In the genomic region with DNA sequence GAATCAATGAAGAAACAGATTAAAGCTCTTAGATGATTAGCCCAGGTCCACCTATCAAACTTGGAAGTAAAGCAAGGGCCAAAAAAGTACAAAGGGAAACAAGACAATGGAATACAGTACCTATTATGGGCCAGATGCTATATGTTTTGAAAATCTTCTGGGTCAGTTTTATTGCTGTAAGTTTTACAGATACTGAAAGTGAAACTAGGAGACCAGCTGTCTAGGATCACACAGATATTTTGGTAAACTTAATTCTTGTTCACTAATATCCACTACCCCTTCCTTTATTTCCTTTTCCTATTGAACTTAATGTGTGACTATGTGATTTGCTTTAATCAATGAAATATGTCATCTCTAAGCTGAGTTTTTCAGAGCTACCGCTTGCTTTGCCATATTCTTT, we compare ENCODE assay signal across 25 cellular contexts.
DNase-seq lines count a peak whose midpoint lies in the region; ATAC-seq, FAIRE-seq and TF ChIP-seq lines count a peak whose summit lies in the region.
"Had no signal": no experiment of that assay in that cellular context is flagged by ENCODE, and none has a peak within 500 bp of the region (broad histone marks: within the 10 kb centered on the region; RNA-seq: fewer than 3 reads in every experiment).

No MANE protein-coding gene starts in this region.

- no peaks in the 10 kb centered on the region for H3K36me3 ChIP-seq in KMS-11 (ENCODE audit: insufficient read depth)
- no peaks in the 10 kb centered on the region for H3K36me3 ChIP-seq in endothelial cell of umbilical vein (ENCODE audit: control insufficient read depth in 2 of 2, extremely low read depth in 1 of 2, insufficient read depth in 2 of 2, low read length in 2 of 2)
- H3K36me3 ChIP-seq in urinary bladder (ENCODE audit: insufficient read depth), result no peaks in the 10 kb centered on the region
- H3K36me3 ChIP-seq: breast epithelium, esophagus squamous epithelium, neutrophil, spleen had no signal

- H3K4me1 Mint-ChIP-seq in CD4-positive, alpha-beta T cell (ENCODE audit: low read depth), result no peaks in the 10 kb centered on the region
- H3K4me1 Mint-ChIP-seq: activated CD4-positive, alpha-beta T cell treated with anti-CD3 and anti-CD28 coated beads, Interleukin-2, amount 10 ng/mL, durations not matched to agents 24 days and 14 days; activated naive CD8-positive, alpha-beta T cell treated with anti-CD3 and anti-CD28 coated beads, Interleukin-2, amount 10 ng/mL, durations not matched to agents 7 days and 5 days; activated T-helper 17 cell treated with anti-CD3 and anti-CD28 coated beads, Interleukin-2, amount 50 U/mL, for 72 hours had no signal

- peaks cover 7% of the 10 kb centered on the region for H3K9me3 Mint-ChIP-seq in CD4-positive, alpha-beta T cell
- H3K9me3 Mint-ChIP-seq: activated CD4-positive, alpha-beta T cell treated with anti-CD3 and anti-CD28 coated beads, Interleukin-2, amount 10 ng/mL, durations not matched to agents 24 days and 14 days; T-helper 1 cell treated with Interleukin-12 subunit alpha and Interleukin-12 subunit beta and Interleukin-4 antibody, amounts not matched to agents 30 μg/mL and 1 μg/mL, for 36 hours had no signal

- WGBS in urinary bladder, result 73% methylated on average over 1 of the region's 1 CpG

- H3K9ac ChIP-seq in KMS-11, result no peak overlapping the region
- no peak overlapping the region for H3K9ac ChIP-seq in endothelial cell of umbilical vein (replicated peaks; ENCODE audit: extremely low read depth, insufficient read depth, low read length)

- H3K27me3 Mint-ChIP-seq in CD4-positive, alpha-beta T cell, result no peaks in the 10 kb centered on the region
- H3K27me3 Mint-ChIP-seq: activated CD4-positive, alpha-beta T cell treated with anti-CD3 and anti-CD28 coated beads, Interleukin-2, amount 10 ng/mL, durations not matched to agents 24 days and 14 days; activated naive CD8-positive, alpha-beta T cell treated with anti-CD3 and anti-CD28 coated beads, Interleukin-2, amount 10 ng/mL, durations not matched to agents 7 days and 5 days; activated T-helper 17 cell treated with anti-CD3 and anti-CD28 coated beads, Interleukin-2, amount 50 U/mL, for 72 hours had no signal

- dilution Hi-C loops in endothelial cell of umbilical vein (cut with MboI; ENCODE audit: extremely low pct_ligation_motif_present, low sequenced_read_pairs), result no loop called here

- H4K20me1 ChIP-seq in KMS-11 (ENCODE audit: insufficient read depth), result no peaks in the 10 kb centered on the region
- no peaks in the 10 kb centered on the region for H4K20me1 ChIP-seq in endothelial cell of umbilical vein (replicated peaks; ENCODE audit: control insufficient read depth, extremely low read depth, insufficient read depth, low read length)

- H3K79me2 ChIP-seq in KMS-11 (ENCODE audit: insufficient read depth, low read depth), result no peaks in the 10 kb centered on the region
- H3K79me2 ChIP-seq in endothelial cell of umbilical vein (ENCODE audit: control insufficient read depth, insufficient read depth, low read length), result no peaks in the 10 kb centered on the region

- BruUV-seq in endothelial cell of umbilical vein (replicated peaks; lab: Mats Ljungman, UMichigan), result no TSS peak

- TF ChIP-seq CTCF in KMS-11 (conservative IDR thresholded peaks at IDR 0.05; ENCODE audit: low read depth, low read length) (no peak), endothelial cell of umbilical vein (IDR thresholded peaks at IDR 0.05; ENCODE audit: extremely low read depth in 1 of 2, insufficient read depth in 1 of 2, low read depth in 1 of 2, low read length in 2 of 2) (no peak)
- no peak for TF ChIP-seq CTCF in CD4-positive, alpha-beta T cell (IDR thresholded peaks at IDR 0.05)

- H3K4me3 ChIP-seq in KMS-11 (IDR thresholded peaks at IDR 0.05; ENCODE audit: insufficient read depth, low read depth, low read length) (no peak overlapping the region), endothelial cell of umbilical vein (replicated peaks in 1 of 3; ENCODE audit: insufficient read depth in 1 of 3, low read depth in 1 of 3, low read length in 3 of 3) (no peak overlapping the region), urinary bladder (ENCODE audit: low read depth, low read length) (no peak overlapping the region)
- H3K4me3 ChIP-seq: breast epithelium, esophagus squamous epithelium, K562, spleen had no signal

- no peaks in the 10 kb centered on the region for H3K36me3 Mint-ChIP-seq in CD4-positive, alpha-beta T cell (ENCODE audit: low read depth)
- H3K36me3 Mint-ChIP-seq: activated naive CD8-positive, alpha-beta T cell treated with anti-CD3 and anti-CD28 coated beads, Interleukin-2, amount 10 ng/mL, durations not matched to agents 7 days and 5 days; CD8-positive, alpha-beta T cell had no signal

- no peaks in the 10 kb centered on the region for H3K9me1 ChIP-seq in endothelial cell of umbilical vein (replicated peaks; ENCODE audit: control insufficient read depth, extremely low read depth, insufficient read depth, low read length)

- no peak overlapping the region for H3K27ac Mint-ChIP-seq in CD4-positive, alpha-beta T cell
- H3K27ac Mint-ChIP-seq: activated CD4-positive, alpha-beta T cell treated with anti-CD3 and anti-CD28 coated beads, Interleukin-2, amount 10 ng/mL, durations not matched to agents 24 days and 14 days; activated naive CD8-positive, alpha-beta T cell treated with anti-CD3 and anti-CD28 coated beads, Interleukin-2, amount 10 ng/mL, durations not matched to agents 7 days and 5 days; activated T-helper 17 cell treated with anti-CD3 and anti-CD28 coated beads, Interleukin-2, amount 50 U/mL, for 72 hours; CD8-positive, alpha-beta T cell; T-helper 1 cell treated with Interleukin-12 subunit alpha and Interleukin-12 subunit beta and Interleukin-4 antibody, amounts not matched to agents 30 μg/mL and 1 μg/mL, for 36 hours had no signal

- H3K27ac ChIP-seq in KMS-11, result no peak overlapping the region
- H3K27ac ChIP-seq in endothelial cell of umbilical vein (ENCODE audit: insufficient read depth, low read depth, low read length), result no peak overlapping the region
- peak overlapping the region; percentile 5 for H3K27ac ChIP-seq in urinary bladder (ENCODE audit: low read depth)
- H3K27ac ChIP-seq in CD4-positive, alpha-beta T cell (ENCODE audit: low read depth, low read length), result no peak overlapping the region
- H3K27ac ChIP-seq: breast epithelium, esophagus squamous epithelium, neutrophil, spleen had no signal

- H3K4me2 ChIP-seq in KMS-11 (peak overlapping the region; percentile 24; the same call in 1 of the 2 replicates), endothelial cell of umbilical vein (ENCODE audit: insufficient read depth, low read length) (no peak overlapping the region)

- CTCF ChIA-PET in endothelial cell of umbilical vein (lab: Charles Lee), result no interaction called here
- CTCF ChIA-PET in CD4-positive, alpha-beta T cell (lab: Charles Lee), result no interaction called here

- POLR2A ChIA-PET in endothelial cell of umbilical vein (lab: Charles Lee), result no interaction called here
- POLR2A ChIA-PET in CD4-positive, alpha-beta T cell (lab: Charles Lee), result no interaction called here

- intact Hi-C loops in endothelial cell of umbilical vein (cut with micrococcal nuclease), result no loop called here
- intact Hi-C loops in CD4-positive, alpha-beta T cell (cut with DNase I, micrococcal nuclease), result no loop called here

- no peak for FAIRE-seq in endothelial cell of umbilical vein (lab: Jason Lieb, UNC)
- FAIRE-seq: colon, K562 had no signal

- no peaks in the 10 kb centered on the region for H3K27me3 ChIP-seq in KMS-11 (ENCODE audit: insufficient read depth, low read depth)
- no peaks in the 10 kb centered on the region for H3K27me3 ChIP-seq in endothelial cell of umbilical vein (ENCODE audit: control insufficient read depth in 2 of 2, insufficient read depth in 2 of 2, low read length in 2 of 2)
- H3K27me3 ChIP-seq in CD4-positive, alpha-beta T cell (ENCODE audit: control insufficient read depth, insufficient read depth, low read length), result no peaks in the 10 kb centered on the region
- H3K27me3 ChIP-seq: breast epithelium, esophagus squamous epithelium, neutrophil, spleen had no signal

- H3K4me1 ChIP-seq in KMS-11 (ENCODE audit: low read depth, poor library complexity, severe bottlenecking) (peaks cover 11% of the 10 kb centered on the region), endothelial cell of umbilical vein (ENCODE audit: control insufficient read depth, extremely low read depth, insufficient read depth, low read length) (no peaks in the 10 kb centered on the region), urinary bladder (ENCODE audit: insufficient read depth) (no peaks in the 10 kb centered on the region)
- H3K4me1 ChIP-seq: breast epithelium, esophagus squamous epithelium, spleen had no signal

- H2AFZ ChIP-seq in KMS-11 (ENCODE audit: low read depth) (peak overlapping the region; percentile 28; the same call in 1 of the 2 replicates), endothelial cell of umbilical vein (ENCODE audit: low read depth, low read length) (no peak overlapping the region)

- H3K4me3 Mint-ChIP-seq in CD4-positive, alpha-beta T cell, result no peak overlapping the region
- H3K4me3 Mint-ChIP-seq: activated CD4-positive, alpha-beta T cell treated with anti-CD3 and anti-CD28 coated beads, Interleukin-2, amount 10 ng/mL, durations not matched to agents 24 days and 14 days; activated naive CD8-positive, alpha-beta T cell treated with anti-CD3 and anti-CD28 coated beads, Interleukin-2, amount 10 ng/mL, durations not matched to agents 7 days and 5 days; activated T-helper 17 cell treated with anti-CD3 and anti-CD28 coated beads, Interleukin-2, amount 50 U/mL, for 72 hours; CD8-positive, alpha-beta T cell; T-helper 1 cell treated with Interleukin-12 subunit alpha and Interleukin-12 subunit beta and Interleukin-4 antibody, amounts not matched to agents 30 μg/mL and 1 μg/mL, for 36 hours had no signal

- DNase-seq in endothelial cell of umbilical vein (ENCODE audit: low read depth, low spot score) (peak; percentile 3), SHP77 (lab: John Stamatoyannopoulos, UW) (no peak), NCI-H226 (no peak)
- DNase-seq in CD4-positive, alpha-beta T cell, result no peak
- DNase-seq: activated CD4-positive, alpha-beta T cell treated with anti-CD3 and anti-CD28 coated beads, Interleukin-2, amount 10 ng/mL, durations not matched to agents 24 days and 14 days; activated naive CD8-positive, alpha-beta T cell treated with anti-CD3 and anti-CD28 coated beads, Interleukin-2, amount 10 ng/mL, durations not matched to agents 7 days and 5 days; CD8-positive, alpha-beta T cell; esophagus squamous epithelium; GDM1; GOT3; MV-4-11; NCI-H187; Right ventricle myocardium superior; spleen; stimulated activated CD4-positive, alpha-beta T cell treated with anti-CD3 and anti-CD28 coated beads, Interleukin-4, amount 100 ng/mL, for 24 hours; stimulated activated naive CD4-positive, alpha-beta T cell treated with Interleukin-2 at 50 U/mL for 16 hours had no signal

- no peak for TF ChIP-seq POLR2A in endothelial cell of umbilical vein (IDR thresholded peaks at IDR 0.05; ENCODE audit: low read depth, low read length)

- peak; percentile 51 for ATAC-seq in GM18909 (IDR thresholded peaks at IDR 0.05; ENCODE audit: poor library complexity, unreplicated experiment)
- ATAC-seq in CD4-positive, alpha-beta T cell (ENCODE audit: poor library complexity), result no peak
- ATAC-seq: activated T-helper 17 cell treated with anti-CD3 and anti-CD28 coated beads, Interleukin-2, amount 50 U/mL, for 72 hours; CD8-positive, alpha-beta T cell; K562 had no signal

- no peaks in the 10 kb centered on the region for H3K9me3 ChIP-seq in endothelial cell of umbilical vein (replicated peaks; ENCODE audit: control insufficient read depth, insufficient read depth, low read length)
- H3K9me3 ChIP-seq in CD4-positive, alpha-beta T cell (ENCODE audit: control insufficient read depth, low read length), result no peaks in the 10 kb centered on the region
- H3K9me3 ChIP-seq: breast epithelium, esophagus squamous epithelium, neutrophil had no signal
